In the genomic region with DNA sequence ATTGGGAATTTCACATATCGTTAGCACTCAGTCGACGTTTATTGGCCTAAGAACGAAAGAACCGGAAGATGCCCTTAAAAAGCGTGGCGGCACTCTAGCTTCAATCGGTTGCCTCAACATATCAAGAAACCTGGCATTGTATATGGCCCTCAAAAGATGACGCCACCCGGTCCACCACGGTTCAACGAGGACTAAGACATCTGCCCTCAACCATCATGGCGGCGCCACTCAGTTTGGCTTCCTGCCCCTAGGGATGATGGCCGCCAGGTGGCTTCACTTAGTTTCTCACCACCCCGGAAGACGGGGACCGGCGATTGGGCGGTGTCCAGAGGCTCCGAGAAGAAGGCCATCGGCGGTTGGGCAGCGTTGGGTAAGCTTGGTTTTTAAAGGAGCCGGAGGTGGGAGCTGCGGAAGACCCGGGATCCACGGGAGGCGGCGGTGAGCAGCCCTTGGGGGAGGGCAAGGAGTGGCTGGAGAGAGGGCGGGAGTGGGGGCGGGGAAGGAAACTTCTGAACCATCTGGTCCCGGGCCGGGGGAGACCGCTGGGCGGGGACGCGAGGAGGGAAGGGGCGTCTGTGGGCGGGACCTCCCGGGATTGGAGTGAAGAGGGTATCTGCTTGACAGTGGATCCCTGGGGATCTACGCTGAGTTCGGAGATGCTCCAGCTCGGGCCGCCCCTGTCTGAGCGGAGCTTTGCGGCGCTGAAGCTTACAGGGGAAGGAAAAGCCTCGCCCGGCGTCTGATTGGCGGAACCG, we compare ENCODE assay signal across 8 cellular contexts. TPM values are rescaled to one million over a fixed set of nuclear protein-coding genes. Genes with fewer than 3 reads are reported as not detected.
A peak's percentile ranks its signal among the peaks of the same experiment; 100 is the strongest.
DNase-seq lines count a peak whose midpoint lies in the region; ATAC-seq and TF ChIP-seq lines count a peak whose summit lies in the region.

PRR14 (plus strand) TSS at position 592 of the 755 bp plus-strand sequence. CDS start 686 bp downstream, outside the sequence.

- peak within 1 kb of the TSS; percentile 96 for H3K4me2 ChIP-seq in skeletal muscle satellite cell (ENCODE audit: low read length)

- POLR2A ChIA-PET in A673 (lab: Charles Lee; ENCODE audit: low non-redundant PET) = interaction anchor here (0.5 kb wide), 1 partner anchor 23 kb away, joined by 4 read pairs; no protein-coding TSS in a partner anchor

- H3K36me3 ChIP-seq in A673 (ENCODE audit: insufficient read depth, low read length, poor library complexity, severe bottlenecking) (peaks cover 20% of the 10 kb centered on the region), breast epithelium (no peaks in the 10 kb centered on the region), iPS-18a (ENCODE audit: control insufficient read depth, low read depth, low read length) (no peaks in the 10 kb centered on the region), skeletal muscle satellite cell (ENCODE audit: insufficient read depth, low read length) (peaks cover 24% of the 10 kb centered on the region)

- H3K9ac ChIP-seq in iPS-18a (ENCODE audit: low read length) = peak within 1 kb of the TSS; percentile 66
- peak within 1 kb of the TSS; percentile 90 for H3K9ac ChIP-seq in skeletal muscle satellite cell (ENCODE audit: low read depth, low read length)

- H3K4me1 ChIP-seq in A673 (ENCODE audit: insufficient read depth, low read length, poor library complexity, severe bottlenecking) = peaks cover 5% of the 10 kb centered on the region
- no peaks in the 10 kb centered on the region for H3K4me1 ChIP-seq in breast epithelium
- peaks cover 8% of the 10 kb centered on the region for H3K4me1 ChIP-seq in iPS-18a (ENCODE audit: control insufficient read depth, low read depth, low read length)
- H3K4me1 ChIP-seq in skeletal muscle satellite cell (ENCODE audit: control insufficient read depth, insufficient read depth, low read length) = peaks cover 15% of the 10 kb centered on the region

- intact Hi-C loops in A673 (cut with micrococcal nuclease; ENCODE audit: unreplicated experiment) = loop anchor here (1.0 kb wide), 1 partner anchor 8 kb away; the partner anchor contains the start of gene FBRS
- intact Hi-C loops in breast epithelium (cut with DNase I; ENCODE audit: low total_unique reads) = no loop called here

- TF ChIP-seq CTCF in A673 (conservative IDR thresholded peaks at IDR 0.05; ENCODE audit: low read depth, low read length) (no peak), VCaP (conservative IDR thresholded peaks at IDR 0.05) (no peak), breast epithelium (IDR thresholded peaks at IDR 0.05) (peak; percentile 76 to 90 (median 80))

- H3K27me3 ChIP-seq in A673 (replicated peaks; ENCODE audit: insufficient read depth, low read depth, low read length, poor library complexity) = no peaks in the 10 kb centered on the region
- no peaks in the 10 kb centered on the region for H3K27me3 ChIP-seq in breast epithelium
- peaks cover 17% of the 10 kb centered on the region for H3K27me3 ChIP-seq in iPS-18a (ENCODE audit: control insufficient read depth, insufficient read depth, low read length)
- no peaks in the 10 kb centered on the region for H3K27me3 ChIP-seq in skeletal muscle satellite cell (ENCODE audit: control insufficient read depth, insufficient read depth, low read length)

- BruUV-seq in A673 (replicated peaks; lab: Mats Ljungman, UMichigan) = no TSS peak

- peak; percentile 74 for ATAC-seq in GM18870 (IDR thresholded peaks at IDR 0.05; ENCODE audit: unreplicated experiment)
- peak; percentile 67 for ATAC-seq in HG03135 (IDR thresholded peaks at IDR 0.05; ENCODE audit: unreplicated experiment)

- peak; percentile 9 for TF ChIP-seq POLR2A in breast epithelium (IDR thresholded peaks at IDR 0.05)

- CTCF ChIA-PET in A673 (lab: Charles Lee) = interaction anchor here (0.5 to 0.7 kb wide), 2 partner anchors 52 to 241 kb away, joined by 3 to 9 read pairs; no protein-coding TSS in a partner anchor

- no peaks in the 10 kb centered on the region for H3K9me3 ChIP-seq in A673 (ENCODE audit: low read depth, low read length, poor library complexity, severe bottlenecking)
- H3K9me3 ChIP-seq in breast epithelium = no peaks in the 10 kb centered on the region
- H3K9me3 ChIP-seq in iPS-18a (ENCODE audit: control insufficient read depth, low read depth, low read length) = no peaks in the 10 kb centered on the region
- H3K9me3 ChIP-seq in skeletal muscle satellite cell (replicated peaks; ENCODE audit: low read length) = no peaks in the 10 kb centered on the region

- DNase-seq in A673 (ENCODE audit: low spot score) (peak; percentile 100), NCI-H2196 treated with DMSO at 0.1 percent for 48 hours (lab: John Stamatoyannopoulos, UW; ENCODE audit: unreplicated experiment) (peak; percentile 99), breast epithelium (ENCODE audit: low spot score in 2 of 2) (peak; percentile 100)

- peak within 1 kb of the TSS; percentile 86 for H3K4me3 ChIP-seq in A673 (ENCODE audit: low read depth, low read length, poor library complexity, severe bottlenecking)
- H3K4me3 ChIP-seq in breast epithelium = peak within 1 kb of the TSS; percentile 74 to 88 (median 84)
- H3K4me3 ChIP-seq in iPS-18a (ENCODE audit: low read length) = peak within 1 kb of the TSS; percentile 77
- H3K4me3 ChIP-seq in skeletal muscle satellite cell (ENCODE audit: low read length) = peak within 1 kb of the TSS; percentile 93

- H3K27ac ChIP-seq in A673 (ENCODE audit: low read depth, low read length, poor library complexity, severe bottlenecking) (peak within 1 kb of the TSS; percentile 85), VCaP (peak within 1 kb of the TSS; percentile 83), breast epithelium (peak within 1 kb of the TSS; percentile 91 to 93), iPS-18a (ENCODE audit: low read length) (peak within 1 kb of the TSS; percentile 72)

RNA-seq across cellular contexts. Expression of gene PRR14, which starts in this region (rescaled TPM):
- total RNA-seq in A673 (2021) (35.7 and 44.6 TPM in 2 replicates), breast epithelium (10 to 100 TPM; 21.3 to 30.2 (median 26.9) TPM)
- 3.8 and 6.8 TPM in 2 replicates for total RNA-seq in skeletal muscle satellite cell (2012; rRNA removed)

Comparison
In these comparisons a context has a peak if more than half of its experiments do, and no peak if none do; other contexts are left out.
1. Peak in every context shown above with its lines: DNase-seq, ATAC-seq, H3K4me3 ChIP-seq and H3K27ac ChIP-seq.
2. CTCF ChIP-seq: peak in breast epithelium (3 of 3); none in A673 (single experiment) and VCaP (single experiment).